In genomic region chr2:42754776-42755140, GRCh38 we compare ENCODE assay signal across 16 cellular contexts. TPM values are rescaled to one million over a fixed set of nuclear protein-coding genes. Genes with fewer than 3 reads are reported as not detected.
DNase-seq lines count a peak whose midpoint lies in the region; ATAC-seq and TF ChIP-seq lines count a peak whose summit lies in the region.
"Had no signal": no experiment of that assay in that cellular context is flagged by ENCODE, and none has a peak within 500 bp of the region (broad histone marks: within the 10 kb centered on the region; RNA-seq: fewer than 3 reads in every experiment).

No MANE protein-coding gene starts in this region.

- WGBS in body of pancreas, 2 donors: 84 to 94% methylated on average over 7 to 8 of the region's 8 CpGs

- no peak for TF ChIP-seq POLR2A in body of pancreas (IDR thresholded peaks at IDR 0.05)

- peak overlapping the region in 3 of 4 donors; percentile 59 to 75 (median 70) for H3K4me3 Mint-ChIP-seq in IgD-negative memory B cell
- peak overlapping the region in 2 of 3 experiments; percentile 27 to 70 for H3K4me3 Mint-ChIP-seq in nephron
- H3K4me3 Mint-ChIP-seq: activated CD8-positive, alpha-beta T cell treated with anti-CD3 and anti-CD28 coated beads for 36 hours; CD4-positive, alpha-beta T cell had no signal

- TF ChIP-seq CTCF in body of pancreas (IDR thresholded peaks at IDR 0.05) (no peak), nephron (IDR thresholded peaks at IDR 0.05; ENCODE audit: unreplicated experiment in 3 of 3) (no peak)

- intact Hi-C loops in body of pancreas (cut with DNase I): no loop called here

- no peaks in the 10 kb centered on the region for H3K27me3 ChIP-seq in body of pancreas
- H3K27me3 ChIP-seq: tibial artery had no signal

- H3K27ac ChIP-seq in body of pancreas (peak overlapping the region; percentile 60 to 70 (median 68)), substantia nigra (ENCODE audit: low read depth, low read length, poor library complexity, severe bottlenecking) (peak overlapping the region; percentile 46)
- H3K27ac ChIP-seq: tibial artery had no signal

- H3K27ac Mint-ChIP-seq in IgD-negative memory B cell: peak overlapping the region in 2 of 3 donors; percentile 87 to 89
- peak overlapping the region; percentile 79 to 86 (median 79) for H3K27ac Mint-ChIP-seq in nephron
- H3K27ac Mint-ChIP-seq: activated CD8-positive, alpha-beta T cell treated with anti-CD3 and anti-CD28 coated beads for 36 hours; CD4-positive, alpha-beta T cell had no signal

- no peak for DNase-seq in body of pancreas
- DNase-seq in substantia nigra (lab: John Stamatoyannopoulos, UW): no peak
- no peak for DNase-seq in activated effector memory CD4-positive, alpha-beta T cell treated with anti-CD3 and anti-CD28 coated beads, Interleukin-2, amount 50 U/mL, for 16 hours
- DNase-seq in NOMO-1 treated with DMSO at 0.1 percent for 48 hours (lab: John Stamatoyannopoulos, UW; ENCODE audit: unreplicated experiment): no peak
- DNase-seq in activated T-cell treated with anti-CD3 and anti-CD28 coated beads, Interleukin-2, amount 50 U/mL, for 1 hour: no peak
- DNase-seq: activated CD8-positive, alpha-beta T cell treated with anti-CD3 and anti-CD28 coated beads for 36 hours; CD4-positive, alpha-beta T cell; dermis blood vessel endothelial cell; kidney glomerular epithelial cell; NCI-H146; NCI-H446 treated with DMSO at 0.1 percent for 48 hours had no signal

- H3K9me3 Mint-ChIP-seq in IgD-negative memory B cell (no peaks in the 10 kb centered on the region), nephron (no peaks in the 10 kb centered on the region)
- H3K9me3 Mint-ChIP-seq: activated CD8-positive, alpha-beta T cell treated with anti-CD3 and anti-CD28 coated beads for 36 hours; CD4-positive, alpha-beta T cell had no signal

- H3K27me3 Mint-ChIP-seq in IgD-negative memory B cell (no peaks in the 10 kb centered on the region), nephron (ENCODE audit: low read depth) (no peaks in the 10 kb centered on the region)
- H3K27me3 Mint-ChIP-seq: activated CD8-positive, alpha-beta T cell treated with anti-CD3 and anti-CD28 coated beads for 36 hours; CD4-positive, alpha-beta T cell had no signal

- H3K9me3 ChIP-seq in body of pancreas: no peaks in the 10 kb centered on the region
- H3K9me3 ChIP-seq: tibial artery had no signal

- no peak overlapping the region for H3K4me3 ChIP-seq in body of pancreas
- H3K4me3 ChIP-seq: tibial artery had no signal

- H3K4me1 ChIP-seq in body of pancreas: peaks cover 39% of the 10 kb centered on the region
- H3K4me1 ChIP-seq: tibial artery had no signal

- no peak for ATAC-seq in body of pancreas

- H3K36me3 ChIP-seq in body of pancreas (replicated peaks in 1 of 2; ENCODE audit: insufficient read depth in 1 of 2, low read depth in 2 of 2): no peaks in the 10 kb centered on the region

- H3K36me3 Mint-ChIP-seq in IgD-negative memory B cell (no peaks in the 10 kb centered on the region), nephron (ENCODE audit: low read depth) (peaks cover 29% of the 10 kb centered on the region)

- H3K4me1 Mint-ChIP-seq in IgD-negative memory B cell: peaks cover 34 to 37% (median 35%) of the 10 kb centered on the region in 3 donors
- H3K4me1 Mint-ChIP-seq in nephron: peaks cover 73% of the 10 kb centered on the region

RNA-seq across cellular contexts. Expression of gene OXER1, which starts 9.2 kb away (rescaled TPM):
- polyA plus RNA-seq in IgD-negative memory B cell: 0.63 TPM
- total RNA-seq in body of pancreas: 1 to 10 TPM; 4.7 to 6.9 TPM
- total RNA-seq: CD4-positive, alpha-beta T cell; dermis blood vessel endothelial cell; HT-29; pulmonary artery endothelial cell had no signal

RNA-seq across cellular contexts. Expression of gene HAAO, which starts 37.6 kb away (rescaled TPM):
- polyA plus RNA-seq in IgD-negative memory B cell: 5.7 TPM
- total RNA-seq in body of pancreas: 10 to 100 TPM; 30.3 to 30.9 TPM
- total RNA-seq: CD4-positive, alpha-beta T cell; dermis blood vessel endothelial cell; HT-29 had no signal
